1 cellular context compared by ENCODE assay signal in the genomic region with DNA sequence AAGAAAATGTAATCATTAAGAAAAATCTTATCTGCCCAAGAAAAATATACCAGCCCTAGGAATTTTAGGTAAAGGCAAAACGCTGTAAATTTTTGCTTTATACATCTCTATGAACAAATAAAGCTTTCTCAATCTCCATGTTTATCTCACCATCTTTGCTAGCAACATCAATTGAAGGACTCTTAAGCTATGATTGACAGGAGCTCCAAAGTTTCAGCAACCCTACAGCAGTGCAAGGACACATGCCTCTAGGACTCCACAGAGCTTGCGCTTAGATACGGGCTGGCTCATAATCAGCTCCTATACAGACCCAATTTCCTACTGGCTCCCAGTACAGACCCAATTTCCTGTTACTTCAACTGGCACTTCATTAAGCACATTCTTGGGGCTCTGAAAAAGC.
TF ChIP-seq lines count a peak whose summit lies in the region.

No MANE protein-coding gene starts in this region.

TF ChIP-seq in K562, 482 proteins besides CTCF, POLR2A, EP300 and RAD21:
- TF ChIP-seq SIX5 (IDR thresholded peaks at IDR 0.05; ENCODE audit: borderline replicate concordance in 1 of 2, insufficient read depth in 1 of 2, low read depth in 1 of 2, low read length in 2 of 2) (no peak), ZNF316 (IDR thresholded peaks at IDR 0.05) (no peak)
- TF ChIP-seq, protein P1, sequence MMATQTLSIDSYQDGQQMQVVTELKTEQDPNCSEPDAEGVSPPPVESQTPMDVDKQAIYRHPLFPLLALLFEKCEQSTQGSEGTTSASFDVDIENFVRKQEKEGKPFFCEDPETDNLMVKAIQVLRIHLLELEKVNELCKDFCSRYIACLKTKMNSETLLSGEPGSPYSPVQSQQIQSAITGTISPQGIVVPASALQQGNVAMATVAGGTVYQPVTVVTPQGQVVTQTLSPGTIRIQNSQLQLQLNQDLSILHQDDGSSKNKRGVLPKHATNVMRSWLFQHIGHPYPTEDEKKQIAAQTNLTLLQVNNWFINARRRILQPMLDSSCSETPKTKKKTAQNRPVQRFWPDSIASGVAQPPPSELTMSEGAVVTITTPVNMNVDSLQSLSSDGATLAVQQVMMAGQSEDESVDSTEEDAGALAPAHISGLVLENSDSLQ (IDR thresholded peaks at IDR 0.05): peak; percentile 66
